In the genomic region with DNA sequence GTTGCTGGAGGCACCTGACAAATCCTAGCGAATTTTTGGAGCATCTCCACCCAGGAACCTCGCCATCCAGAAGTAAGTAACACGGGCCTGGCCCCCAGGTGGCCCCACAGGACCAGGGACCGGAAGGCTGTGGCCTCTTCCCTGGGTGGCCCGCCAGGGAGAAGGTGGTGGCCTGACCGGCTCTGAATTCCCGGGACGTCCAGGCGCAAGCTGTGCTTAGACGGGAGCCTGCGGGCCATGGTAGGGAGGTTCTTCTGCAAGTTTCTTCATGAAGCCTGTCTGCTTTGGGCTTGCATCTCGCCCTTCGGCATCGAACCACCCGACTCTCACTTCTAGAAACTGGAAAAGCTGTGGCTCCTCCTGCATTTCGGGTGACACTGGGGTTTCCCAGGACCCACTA, we compare ENCODE assay signal across 17 cellular contexts. TPM values are rescaled to one million over a fixed set of nuclear protein-coding genes. Genes with fewer than 3 reads are reported as not detected.
DNase-seq lines count a peak whose midpoint lies in the region; ATAC-seq, FAIRE-seq and TF ChIP-seq lines count a peak whose summit lies in the region.
"Had no signal": no experiment of that assay in that cellular context is flagged by ENCODE, and none has a peak within 500 bp of the region (broad histone marks: within the 10 kb centered on the region; RNA-seq: fewer than 3 reads in every experiment).

No MANE protein-coding gene starts in this region.

- H3K23ac ChIP-seq in IMR-90 (ENCODE audit: low read depth, low read length) (no peak overlapping the region), neuronal stem cell (ENCODE audit: low read depth, low read length, poor library complexity) (no peak overlapping the region)

- H3K4me1 ChIP-seq in IMR-90 (ENCODE audit: control insufficient read depth, insufficient read depth, low read length): peaks cover 4% of the 10 kb centered on the region; the same call in 1 of the 2 replicates
- peaks cover 17% of the 10 kb centered on the region for H3K4me1 ChIP-seq in keratinocyte (ENCODE audit: control insufficient read depth, extremely low read depth, insufficient read depth, low read length)
- H3K4me1 ChIP-seq in neuronal stem cell (ENCODE audit: control insufficient read depth in 2 of 2, insufficient read depth in 1 of 2, low read depth in 1 of 2, low read length in 2 of 2): no peaks in the 10 kb centered on the region
- H3K4me1 ChIP-seq: Caco-2 had no signal

- dilution Hi-C loops in IMR-90 (cut with HindIII; ENCODE audit: low sequenced_read_pairs, unreplicated experiment): no loop called here
- dilution Hi-C loops in keratinocyte (cut with MboI; ENCODE audit: extremely low pct_ligation_motif_present, low sequenced_read_pairs): no loop called here

- no peak overlapping the region for H3K56ac ChIP-seq in IMR-90 (ENCODE audit: extremely low read depth, insufficient read depth, low read length)

- H3K4me3 Mint-ChIP-seq in stimulated activated naive CD8-positive, alpha-beta T cell treated with anti-CD3 and anti-CD28 coated beads, Interleukin-15, amount 100 ng/mL, for 72 hours: no peak overlapping the region
- H3K4me3 Mint-ChIP-seq: CD4-positive, CD25-positive, alpha-beta regulatory T cell; CD8-positive, alpha-beta T cell had no signal

- in situ Hi-C loops in IMR-90 (cut with MboI; ENCODE audit: low sequenced_read_pairs): no loop called here

- FAIRE-seq in keratinocyte (lab: Jason Lieb, UNC): peak; percentile 56
- FAIRE-seq: GM12891, H1 had no signal

- no peak overlapping the region for H2BK15ac ChIP-seq in IMR-90 (ENCODE audit: low read depth, low read length)
- no peak overlapping the region for H2BK15ac ChIP-seq in neuronal stem cell (ENCODE audit: low read length)

- H3K9me3 ChIP-seq in IMR-90 (ENCODE audit: control insufficient read depth, insufficient read depth, low read length): no peaks in the 10 kb centered on the region
- no peaks in the 10 kb centered on the region for H3K9me3 ChIP-seq in keratinocyte (ENCODE audit: control insufficient read depth, low read depth, low read length)
- H3K9me3 ChIP-seq in neuronal stem cell (replicated peaks in 1 of 2; ENCODE audit: control insufficient read depth in 2 of 2, insufficient read depth in 1 of 2, low read depth in 1 of 2, low read length in 2 of 2): peaks cover 3 to 9% of the 10 kb centered on the region in 2 donors
- H3K9me3 ChIP-seq: Caco-2 had no signal

- H3K79me1 ChIP-seq in IMR-90 (ENCODE audit: low read depth in 1 of 2, low read length in 2 of 2): peaks cover 22 to 86% of the 10 kb centered on the region in 2 experiments
- peaks cover 36% of the 10 kb centered on the region for H3K79me1 ChIP-seq in neuronal stem cell (ENCODE audit: low read depth, low read length)

- H3K9ac ChIP-seq in IMR-90 (ENCODE audit: low read depth, low read length) (no peak overlapping the region), keratinocyte (ENCODE audit: control insufficient read depth, extremely low read depth, insufficient read depth, low read length) (peak overlapping the region; percentile 13), neuronal stem cell (ENCODE audit: low read depth, low read length, poor library complexity) (no peak overlapping the region)

- 100% methylated on average over 5 of the region's 16 CpGs; no CpG with 5 or more reads in 1 of the 2 experiments for WGBS in IMR-90 (ENCODE audit: extremely low coverage in 2 of 2, insufficient read length in 1 of 2), 2 experiments
- WGBS in neuronal stem cell (ENCODE audit: extremely low coverage in 2 of 2, insufficient read length in 2 of 2, insufficient replicate concordance in 1 of 2), 2 donors: no CpG with 5 or more reads among the region's 16 CpGs

- ATAC-seq in IMR-90 (ENCODE audit: low read depth) (no peak), HG03025 (IDR thresholded peaks at IDR 0.05; ENCODE audit: low FRiP score, unreplicated experiment) (no peak), left ventricle myocardium superior (no peak)
- ATAC-seq in stimulated activated naive CD8-positive, alpha-beta T cell treated with anti-CD3 and anti-CD28 coated beads, Interleukin-15, amount 100 ng/mL, for 72 hours: no peak
- ATAC-seq: CD8-positive, alpha-beta T cell had no signal

- H4K8ac ChIP-seq in IMR-90 (ENCODE audit: low read depth in 2 of 2, low read length in 2 of 2) (no peak overlapping the region), neuronal stem cell (ENCODE audit: low read depth, low read length) (no peak overlapping the region)

- no peak overlapping the region for H4K91ac ChIP-seq in IMR-90 (ENCODE audit: insufficient read depth, low read depth, low read length)
- H4K91ac ChIP-seq in neuronal stem cell (ENCODE audit: low read depth, low read length, poor library complexity): no peak overlapping the region

- H3K36me3 ChIP-seq in IMR-90 (ENCODE audit: control insufficient read depth, insufficient read depth, low read length) (peaks cover 25% of the 10 kb centered on the region), keratinocyte (ENCODE audit: control insufficient read depth in 2 of 2, extremely low read depth in 1 of 2, insufficient read depth in 2 of 2, low read length in 2 of 2) (peaks cover 4 to 12% of the 10 kb centered on the region in 2 experiments), neuronal stem cell (replicated peaks in 1 of 2; ENCODE audit: control insufficient read depth in 2 of 2, insufficient read depth in 2 of 2, low read length in 2 of 2) (peaks cover 20 to 38% of the 10 kb centered on the region in 2 donors)

- H3K27me3 Mint-ChIP-seq in stimulated activated naive CD8-positive, alpha-beta T cell treated with anti-CD3 and anti-CD28 coated beads, Interleukin-15, amount 100 ng/mL, for 72 hours: no peaks in the 10 kb centered on the region
- H3K27me3 Mint-ChIP-seq: CD4-positive, CD25-positive, alpha-beta regulatory T cell had no signal

- H3K9me1 ChIP-seq in IMR-90 (ENCODE audit: insufficient read depth, low read length) (peaks cover 25% of the 10 kb centered on the region), keratinocyte (ENCODE audit: control insufficient read depth, extremely low read depth, insufficient read depth, low read length) (no peaks in the 10 kb centered on the region)

- no TSS peak for BruUV-seq in IMR-90 (replicated peaks; lab: Mats Ljungman, UMichigan)

- H3K79me2 ChIP-seq in keratinocyte (ENCODE audit: control insufficient read depth, insufficient read depth, low read length): peaks cover 47% of the 10 kb centered on the region

- POLR2A ChIA-PET in IMR-90 (lab: Charles Lee; ENCODE audit: unreplicated experiment): no interaction called here

- TF ChIP-seq CTCF in IMR-90 (conservative IDR thresholded peaks at IDR 0.05; ENCODE audit: low read depth, low read length) (no peak), keratinocyte (optimal IDR thresholded peaks at IDR 0.05 in 1 of 3, IDR thresholded peaks at IDR 0.05 in 1 of 3, conservative IDR thresholded peaks at IDR 0.05 in 1 of 3; ENCODE audit: extremely low read depth in 1 of 3, insufficient read depth in 2 of 3, low read length in 3 of 3) (no peak)

- no peak for DNase-seq in IMR-90
- DNase-seq in keratinocyte (ENCODE audit: low read depth, low spot score): no peak
- DNase-seq in neuronal stem cell (ENCODE audit: low spot score): no peak
- DNase-seq in NOMO-1 treated with dmso at 0.1 percent for 144 hours (lab: John Stamatoyannopoulos, UW; ENCODE audit: unreplicated experiment): no peak
- no peak for DNase-seq in left ventricle myocardium superior
- no peak for DNase-seq in stimulated activated naive CD8-positive, alpha-beta T cell treated with anti-CD3 and anti-CD28 coated beads, Interleukin-15, amount 100 ng/mL, for 72 hours
- DNase-seq: C1 segment of cervical spinal cord; Caco-2; CD4-positive, CD25-positive, alpha-beta regulatory T cell; CD8-positive, alpha-beta T cell; DMS53; DMS79 treated with DMSO at 0.1 percent for 48 hours; GF-D8; HCEC 1CT had no signal

- H3K18ac ChIP-seq in IMR-90 (ENCODE audit: low read depth, low read length): no peak overlapping the region
- H3K18ac ChIP-seq in neuronal stem cell (ENCODE audit: low read length): peak overlapping the region; percentile 83

- H3K4me1 Mint-ChIP-seq in stimulated activated naive CD8-positive, alpha-beta T cell treated with anti-CD3 and anti-CD28 coated beads, Interleukin-15, amount 100 ng/mL, for 72 hours: peaks cover under 1% of the 10 kb centered on the region

- H2AK5ac ChIP-seq in IMR-90 (ENCODE audit: low read depth, low read length): no peak overlapping the region
- no peak overlapping the region for H2AK5ac ChIP-seq in neuronal stem cell (ENCODE audit: low read depth, low read length)

- CTCF ChIA-PET in IMR-90 (lab: Yijun Ruan, JAX): no interaction called here

- H3K4me3 ChIP-seq in IMR-90 (ENCODE audit: insufficient read depth, low read depth, low read length) (no peak overlapping the region), keratinocyte (ENCODE audit: control insufficient read depth in 2 of 3, extremely low read depth in 1 of 3, insufficient read depth in 2 of 3, low read depth in 1 of 3, low read length in 3 of 3) (no peak overlapping the region), neuronal stem cell (ENCODE audit: low read length in 2 of 2) (no peak overlapping the region)

- no peak overlapping the region for H2BK12ac ChIP-seq in neuronal stem cell (ENCODE audit: low read length)

- H3K4me2 ChIP-seq in IMR-90 (ENCODE audit: low read depth, low read length) (no peak overlapping the region), keratinocyte (ENCODE audit: control insufficient read depth, extremely low read depth, insufficient read depth, low read depth, low read length) (peak overlapping the region; percentile 0), neuronal stem cell (ENCODE audit: insufficient read depth, low read length, poor library complexity, severe bottlenecking) (no peak overlapping the region)

- H2BK120ac ChIP-seq in IMR-90 (ENCODE audit: low read depth, low read length) (no peak overlapping the region), neuronal stem cell (ENCODE audit: low read depth, low read length) (no peak overlapping the region)

- no peak overlapping the region for H4K5ac ChIP-seq in IMR-90 (ENCODE audit: low read depth, low read length)

- no peak for TF ChIP-seq POLR2A in IMR-90 (IDR thresholded peaks at IDR 0.05; ENCODE audit: low read depth, low read length)

- intact Hi-C loops in IMR-90 (cut with micrococcal nuclease) (no loop called here), left ventricle myocardium superior (cut with micrococcal nuclease) (no loop called here)

- H3K4ac ChIP-seq in IMR-90 (ENCODE audit: low read depth, low read length) (no peak overlapping the region), neuronal stem cell (ENCODE audit: low read length) (no peak overlapping the region)

- H4K20me1 ChIP-seq in IMR-90 (ENCODE audit: insufficient read depth, low read length) (peaks cover 88% of the 10 kb centered on the region), keratinocyte (ENCODE audit: control insufficient read depth, extremely low read depth, insufficient read depth, low read length) (no peaks in the 10 kb centered on the region)

- no peak for TF ChIP-seq RAD21 in IMR-90 (IDR thresholded peaks at IDR 0.05; ENCODE audit: low read length)

- H3K27ac ChIP-seq in IMR-90 (ENCODE audit: insufficient read depth, low read length) (no peak overlapping the region), keratinocyte (ENCODE audit: control insufficient read depth, insufficient read depth, low read length) (no peak overlapping the region), neuronal stem cell (replicated peaks; ENCODE audit: low read length) (no peak overlapping the region)

- H2AK9ac ChIP-seq in IMR-90 (replicated peaks; ENCODE audit: low read depth, low read length, poor library complexity): peak overlapping the region; percentile 19

- H2AFZ ChIP-seq in IMR-90 (replicated peaks; ENCODE audit: low read length, poor library complexity): no peak overlapping the region
- peak overlapping the region; percentile 37 for H2AFZ ChIP-seq in keratinocyte (ENCODE audit: control insufficient read depth, low read length)
- H2AFZ ChIP-seq in neuronal stem cell (ENCODE audit: low read length): no peak overlapping the region

- no peak overlapping the region for H2BK20ac ChIP-seq in IMR-90 (ENCODE audit: low read depth, low read length)

- no peak overlapping the region for H3K27ac Mint-ChIP-seq in stimulated activated naive CD8-positive, alpha-beta T cell treated with anti-CD3 and anti-CD28 coated beads, Interleukin-15, amount 100 ng/mL, for 72 hours
- H3K27ac Mint-ChIP-seq: CD8-positive, alpha-beta T cell had no signal

- H2BK5ac ChIP-seq in IMR-90 (ENCODE audit: low read depth, low read length, poor library complexity, severe bottlenecking) (no peak overlapping the region), neuronal stem cell (ENCODE audit: low read length) (no peak overlapping the region)

- H3K9me3 Mint-ChIP-seq in stimulated activated naive CD8-positive, alpha-beta T cell treated with anti-CD3 and anti-CD28 coated beads, Interleukin-15, amount 100 ng/mL, for 72 hours: no peaks in the 10 kb centered on the region
- H3K9me3 Mint-ChIP-seq: CD8-positive, alpha-beta T cell had no signal

- H3K14ac ChIP-seq in IMR-90 (replicated peaks; ENCODE audit: low read depth, low read length): no peak overlapping the region
- no peak overlapping the region for H3K14ac ChIP-seq in neuronal stem cell (ENCODE audit: low read length)

- H3K27me3 ChIP-seq in IMR-90 (ENCODE audit: control insufficient read depth, insufficient read depth, low read length) (no peaks in the 10 kb centered on the region), keratinocyte (ENCODE audit: control insufficient read depth, extremely low read depth, insufficient read depth, low read length) (no peaks in the 10 kb centered on the region), neuronal stem cell (ENCODE audit: control insufficient read depth in 3 of 3, insufficient read depth in 3 of 3, low read depth in 1 of 3, low read length in 3 of 3) (no peaks in the 10 kb centered on the region)

RNA-seq across cellular contexts. Expression of gene KDM4B, which starts 47.4 kb away (rescaled TPM):
- total RNA-seq in IMR-90 (2012; rRNA removed): 5.0 TPM in 2 replicates
- 17.9 and 20.8 TPM in 2 replicates for polyA plus RNA-seq in IMR-90 (2012; rRNA removed)
- 9.5 and 17.5 TPM in 2 replicates for polyA plus RNA-seq in IMR-90 (2012; cell fraction: cytosol; rRNA removed)
- 37.9 and 61.0 TPM in 2 replicates for polyA plus RNA-seq in IMR-90 (2012; cell fraction: nucleus; rRNA removed; ENCODE audit: low replicate concordance)
- polyA plus RNA-seq in keratinocyte: 6.0 to 8.9 TPM (median 6.2 TPM) in 3 replicates
- polyA plus RNA-seq in keratinocyte (2011; ENCODE audit: low read depth): 4.4 TPM
- 3.6 and 6.2 TPM in 2 replicates for polyA plus RNA-seq in keratinocyte (2011; cell fraction: cytosol; rRNA removed)
- polyA plus RNA-seq in keratinocyte (2011; cell fraction: nucleus; rRNA removed): 15.4 and 21.1 TPM in 2 replicates
- 11.5 and 11.8 TPM in 2 replicates for polyA plus RNA-seq in keratinocyte (2012; ENCODE audit: low replicate concordance)
- 17.1 to 21.4 TPM (median 19.6 TPM) in 3 replicates for polyA minus RNA-seq in keratinocyte
- 27.8 TPM for polyA minus RNA-seq in keratinocyte (2011; cell fraction: cytosol; rRNA and poly(A)+ RNA removed)
- 33.1 and 43.6 TPM in 2 replicates for polyA minus RNA-seq in keratinocyte (2011; cell fraction: nucleus; rRNA and poly(A)+ RNA removed)
- 17.8 TPM for polyA plus RNA-seq in neuronal stem cell (2013, experiment 1 of 2)
- 18.4 TPM for polyA plus RNA-seq in neuronal stem cell (2013, experiment 2 of 2)
- 36.4 TPM for total RNA-seq in left ventricle myocardium superior
